14 cellular contexts compared by ENCODE assay signal in the genomic region with DNA sequence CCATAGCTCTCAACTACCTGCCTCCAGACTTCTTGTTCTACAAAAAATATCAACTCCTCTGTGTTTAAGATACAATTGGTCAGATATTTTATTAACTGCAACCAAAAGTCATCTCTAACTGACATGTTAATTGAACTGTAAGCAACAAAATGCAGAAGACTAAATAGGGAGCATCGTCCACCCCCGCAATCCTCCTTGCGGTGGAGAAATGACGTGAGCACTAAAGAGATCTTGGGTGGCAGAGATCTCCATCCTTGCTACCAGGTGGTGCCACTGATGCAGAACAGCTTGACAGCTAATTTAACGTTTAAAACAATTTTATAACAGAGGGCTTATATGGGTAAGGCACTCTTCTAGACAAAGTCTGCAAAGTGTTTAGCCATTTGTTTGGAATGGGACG.
DNase-seq lines count a peak whose midpoint lies in the region; ATAC-seq and TF ChIP-seq lines count a peak whose summit lies in the region.
"Had no signal": no experiment of that assay in that cellular context is flagged by ENCODE, and none has a peak within 500 bp of the region (broad histone marks: within the 10 kb centered on the region; RNA-seq: fewer than 3 reads in every experiment).

No MANE protein-coding gene starts in this region.

- H3K36me3 ChIP-seq in SJCRH30: no peaks in the 10 kb centered on the region
- no peaks in the 10 kb centered on the region for H3K36me3 ChIP-seq in prostate gland

- ATAC-seq in stimulated activated naive CD8-positive, alpha-beta T cell treated with anti-CD3 and anti-CD28 coated beads, Interleukin-15, Interleukin-2, amounts not matched to agents 100 U/mL and 50 U/mL, for 24 hours: no peak
- no peak for ATAC-seq in stimulated activated naive CD8-positive, alpha-beta T cell treated with anti-CD3 and anti-CD28 coated beads, Interleukin-15, amount 100 ng/mL, for 72 hours
- ATAC-seq in HG02623 (IDR thresholded peaks at IDR 0.05; ENCODE audit: unreplicated experiment): peak; percentile 77
- ATAC-seq in HG03378 (IDR thresholded peaks at IDR 0.05; ENCODE audit: unreplicated experiment): peak; percentile 59
- no peak for ATAC-seq in GM19324 (IDR thresholded peaks at IDR 0.05; ENCODE audit: low FRiP score, unreplicated experiment)
- ATAC-seq: effector memory CD8-positive, alpha-beta T cell had no signal

- no peak overlapping the region for H3K27ac ChIP-seq in SJCRH30
- no peak overlapping the region for H3K27ac ChIP-seq in prostate gland
- H3K27ac ChIP-seq: 22Rv1 had no signal

- H3K4me1 ChIP-seq in SJCRH30 (no peaks in the 10 kb centered on the region), prostate gland (replicated peaks) (no peaks in the 10 kb centered on the region)

- no peak for TF ChIP-seq CTCF in prostate gland (IDR thresholded peaks at IDR 0.05)

- 39% methylated on average over 6 of the region's 6 CpGs for WGBS in prostate gland

- H3K9me3 Mint-ChIP-seq in stimulated activated naive CD8-positive, alpha-beta T cell treated with anti-CD3 and anti-CD28 coated beads, Interleukin-15, amount 100 ng/mL, for 72 hours: no peaks in the 10 kb centered on the region
- H3K9me3 Mint-ChIP-seq: activated naive CD4-positive, alpha-beta T cell treated with anti-CD3 and anti-CD28 coated beads, Interleukin-2, amount 10 ng/mL, durations not matched to agents 7 days and 5 days had no signal

- H3K27ac Mint-ChIP-seq in stimulated activated naive CD8-positive, alpha-beta T cell treated with anti-CD3 and anti-CD28 coated beads, Interleukin-15, amount 100 ng/mL, for 72 hours: no peak overlapping the region
- H3K27ac Mint-ChIP-seq: activated naive CD4-positive, alpha-beta T cell treated with anti-CD3 and anti-CD28 coated beads, Interleukin-2, amount 10 ng/mL, durations not matched to agents 7 days and 5 days; effector memory CD8-positive, alpha-beta T cell; mesothelial cell of epicardium had no signal

- no peak overlapping the region for H3K4me3 ChIP-seq in SJCRH30
- no peak overlapping the region for H3K4me3 ChIP-seq in prostate gland

- no peaks in the 10 kb centered on the region for H3K4me1 Mint-ChIP-seq in stimulated activated naive CD8-positive, alpha-beta T cell treated with anti-CD3 and anti-CD28 coated beads, Interleukin-15, amount 100 ng/mL, for 72 hours
- H3K4me1 Mint-ChIP-seq: activated naive CD4-positive, alpha-beta T cell treated with anti-CD3 and anti-CD28 coated beads, Interleukin-2, amount 10 ng/mL, durations not matched to agents 7 days and 5 days had no signal

- peaks cover under 1% of the 10 kb centered on the region for H3K27me3 Mint-ChIP-seq in stimulated activated naive CD8-positive, alpha-beta T cell treated with anti-CD3 and anti-CD28 coated beads, Interleukin-15, amount 100 ng/mL, for 72 hours
- H3K27me3 Mint-ChIP-seq: activated naive CD4-positive, alpha-beta T cell treated with anti-CD3 and anti-CD28 coated beads, Interleukin-2, amount 10 ng/mL, durations not matched to agents 7 days and 5 days; effector memory CD8-positive, alpha-beta T cell had no signal

- intact Hi-C loops in prostate gland (cut with DNase I): no loop called here

- no peak overlapping the region for H3K4me3 Mint-ChIP-seq in stimulated activated naive CD8-positive, alpha-beta T cell treated with anti-CD3 and anti-CD28 coated beads, Interleukin-15, amount 100 ng/mL, for 72 hours
- H3K4me3 Mint-ChIP-seq: activated naive CD4-positive, alpha-beta T cell treated with anti-CD3 and anti-CD28 coated beads, Interleukin-2, amount 10 ng/mL, durations not matched to agents 7 days and 5 days; effector memory CD8-positive, alpha-beta T cell; mesothelial cell of epicardium had no signal

- H3K9me3 ChIP-seq in SJCRH30 (replicated peaks) (no peaks in the 10 kb centered on the region), prostate gland (no peaks in the 10 kb centered on the region)

- H3K27me3 ChIP-seq in SJCRH30: no peaks in the 10 kb centered on the region
- H3K27me3 ChIP-seq in prostate gland (replicated peaks; ENCODE audit: insufficient read depth): no peaks in the 10 kb centered on the region

- DNase-seq in stimulated activated naive CD8-positive, alpha-beta T cell treated with anti-CD3 and anti-CD28 coated beads, Interleukin-15, Interleukin-2, amounts not matched to agents 100 U/mL and 50 U/mL, for 24 hours: peak; percentile 4
- DNase-seq in stimulated activated naive CD8-positive, alpha-beta T cell treated with anti-CD3 and anti-CD28 coated beads, Interleukin-15, amount 100 ng/mL, for 72 hours: no peak
- no peak for DNase-seq in SJCRH30
- no peak for DNase-seq in NCI-H2029 (lab: John Stamatoyannopoulos, UW)
- DNase-seq in prostate gland (ENCODE audit: low spot score): no peak
- DNase-seq: activated naive CD4-positive, alpha-beta T cell treated with anti-CD3 and anti-CD28 coated beads, Interleukin-2, amount 10 ng/mL, durations not matched to agents 7 days and 5 days; effector memory CD8-positive, alpha-beta T cell; foreskin melanocyte; SIG-M5 had no signal

- TF ChIP-seq POLR2A in prostate gland (IDR thresholded peaks at IDR 0.05): no peak

Comparison
In these comparisons a context has a peak if more than half of its experiments do, and no peak if none do; other contexts are left out.
1. ATAC-seq: peak in HG02623 (single experiment) and HG03378 (single experiment); none in stimulated activated naive CD8-positive, alpha-beta T cell treated with anti-CD3 and anti-CD28 coated beads, Interleukin-15, Interleukin-2, amounts not matched to agents 100 U/mL and 50 U/mL, for 24 hours (single experiment), stimulated activated naive CD8-positive, alpha-beta T cell treated with anti-CD3 and anti-CD28 coated beads, Interleukin-15, amount 100 ng/mL, for 72 hours (single experiment) and GM19324 (single experiment).